ENCODE assay signal across 8 cellular contexts in genomic region chr13:73000027-73000674, GRCh38. TPM values are rescaled to one million over a fixed set of nuclear protein-coding genes. Genes with fewer than 3 reads are reported as not detected.
DNase-seq lines count a peak whose midpoint lies in the region; ATAC-seq and TF ChIP-seq lines count a peak whose summit lies in the region.

No MANE protein-coding gene starts in this region.

- peaks cover 45% of the 10 kb centered on the region for H3K36me3 Mint-ChIP-seq in brain

- TF ChIP-seq CTCF in brain (conservative IDR thresholded peaks at IDR 0.05), result no peak
- no peak for TF ChIP-seq CTCF in upper lobe of right lung (IDR thresholded peaks at IDR 0.05)
- no peak for TF ChIP-seq CTCF in lower leg skin (IDR thresholded peaks at IDR 0.05)

- H3K9me3 Mint-ChIP-seq in brain, result no peaks in the 10 kb centered on the region

- no peaks in the 10 kb centered on the region for H3K27me3 Mint-ChIP-seq in brain

- no peak overlapping the region for H3K27ac ChIP-seq in upper lobe of right lung

- intact Hi-C loops in upper lobe of right lung (cut with DNase I), result no loop called here
- intact Hi-C loops in lower leg skin (cut with DNase I; ENCODE audit: low total_unique reads), result no loop called here

- H3K27ac Mint-ChIP-seq in brain, result peak overlapping the region in 4 of 5 experiments; percentile 2 to 77 (median 62)

- H3K4me1 Mint-ChIP-seq in brain, result peaks cover 8% of the 10 kb centered on the region

- no peaks in the 10 kb centered on the region for H3K9me3 ChIP-seq in upper lobe of right lung

- TF ChIP-seq POLR2A in lower leg skin (IDR thresholded peaks at IDR 0.05), result no peak

- peak; percentile 20 for DNase-seq in M059J (ENCODE audit: low read depth)
- DNase-seq in upper lobe of right lung, result no peak
- DNase-seq in lower leg skin (ENCODE audit: low spot score in 2 of 2), result no peak
- DNase-seq in stimulated activated CD4-positive, alpha-beta T cell treated with anti-CD3 and anti-CD28 coated beads, Interleukin-2, amount 100 ng/mL, for 24 hours, result no peak
- no peak for DNase-seq in activated CD8-positive, alpha-beta memory T cell treated with anti-CD3 and anti-CD28 coated beads, Interleukin-2, amount 50 U/mL, for 48 hours

- 80 to 82% methylated on average over 4 of the region's 4 CpGs for WGBS in lower leg skin, 2 donors

- ATAC-seq in GM18498 (IDR thresholded peaks at IDR 0.05; ENCODE audit: unreplicated experiment) (peak; percentile 75), GM21619 (IDR thresholded peaks at IDR 0.05; ENCODE audit: unreplicated experiment) (peak; percentile 59), upper lobe of right lung (peak; percentile 36)

- no peaks in the 10 kb centered on the region for H3K4me1 ChIP-seq in upper lobe of right lung

- H3K27me3 ChIP-seq in upper lobe of right lung, result no peaks in the 10 kb centered on the region

- peaks cover 10% of the 10 kb centered on the region for H3K36me3 ChIP-seq in upper lobe of right lung

- H3K4me3 Mint-ChIP-seq in brain, result no peak overlapping the region

- H3K4me3 ChIP-seq in upper lobe of right lung (no peak overlapping the region), lower leg skin (ENCODE audit: low read depth, poor library complexity, severe bottlenecking) (no peak overlapping the region)

RNA-seq across cellular contexts. Expression of gene KLF5, which starts 58.7 kb away (rescaled TPM):
- total RNA-seq in M059J (2014; rRNA removed; shearing (Covaris generic)), result 4.5 and 6.0 TPM in 2 replicates
- 13.8 TPM for polyA plus RNA-seq in brain (ENCODE audit: insufficient read depth, low read depth, low replicate concordance)
- total RNA-seq in upper lobe of right lung, result 53.7 TPM
- total RNA-seq in lower leg skin, result 100 to 1,000 TPM; 244 to 544 (median 359) TPM
